In genomic region chr10:114538544-114538906, GRCh38 we compare ENCODE assay signal across 8 cellular contexts.
DNase-seq lines count a peak whose midpoint lies in the region; ATAC-seq, FAIRE-seq and TF ChIP-seq lines count a peak whose summit lies in the region.

No MANE protein-coding gene starts in this region.

- TF ChIP-seq CTCF in cardiac muscle cell (IDR thresholded peaks at IDR 0.05; ENCODE audit: low read depth, low read length) (no peak), thyroid gland (IDR thresholded peaks at IDR 0.05) (no peak)

- POLR2A ChIA-PET in activated CD4-positive, alpha-beta memory T cell treated with anti-CD3 and anti-CD28 coated beads for 36 hours (lab: Charles Lee), result interaction anchor here (1.3 kb wide), 1 partner anchor 11 kb away, joined by 4 read pairs; no protein-coding TSS in a partner anchor

- peak in 1 of 2 donors; percentile 74 for TF ChIP-seq POLR2A in thyroid gland (IDR thresholded peaks at IDR 0.05)

- peaks cover 62% of the 10 kb centered on the region for H3K4me1 Mint-ChIP-seq in activated CD4-positive, alpha-beta memory T cell treated with anti-CD3 and anti-CD28 coated beads for 36 hours (ENCODE audit: low read depth)

- H3K4me3 Mint-ChIP-seq in activated CD4-positive, alpha-beta memory T cell treated with anti-CD3 and anti-CD28 coated beads for 36 hours, result peak overlapping the region; percentile 56

- 39 to 54% methylated on average over 9 of the region's 9 CpGs for WGBS in thyroid gland, 2 donors

- intact Hi-C loops in Right ventricle myocardium superior (cut with DNase I), result no loop called here
- intact Hi-C loops in activated CD4-positive, alpha-beta memory T cell treated with anti-CD3 and anti-CD28 coated beads for 36 hours (cut with micrococcal nuclease), result no loop called here
- intact Hi-C loops in thyroid gland (cut with DNase I), result no loop called here

- H3K27ac ChIP-seq in cardiac muscle cell (peak overlapping the region; percentile 8), iPS-18a (ENCODE audit: low read length) (no peak overlapping the region), thyroid gland (peak overlapping the region; percentile 10 to 78 (median 63))

- no peak overlapping the region for H3K4me3 ChIP-seq in cardiac muscle cell
- peak overlapping the region; percentile 34 for H3K4me3 ChIP-seq in iPS-18a (ENCODE audit: low read length)
- H3K4me3 ChIP-seq in thyroid gland (replicated peaks in 1 of 3), result no peak overlapping the region

- peaks cover 4% of the 10 kb centered on the region for H3K4me1 ChIP-seq in cardiac muscle cell (ENCODE audit: low read depth)
- H3K4me1 ChIP-seq in iPS-18a (ENCODE audit: control insufficient read depth, low read depth, low read length), result peaks cover 24% of the 10 kb centered on the region
- H3K4me1 ChIP-seq in thyroid gland, result peaks cover 12 to 14% of the 10 kb centered on the region in 2 donors

- CTCF ChIA-PET in activated CD4-positive, alpha-beta memory T cell treated with anti-CD3 and anti-CD28 coated beads for 36 hours (lab: Charles Lee), result interaction anchor here (2.0 to 6.5 kb wide), 2 partner anchors 12 to 67 kb away, joined by 7 to 74 read pairs; no protein-coding TSS in a partner anchor

- no peaks in the 10 kb centered on the region for H3K36me3 Mint-ChIP-seq in activated CD4-positive, alpha-beta memory T cell treated with anti-CD3 and anti-CD28 coated beads for 36 hours

- no peaks in the 10 kb centered on the region for H3K27me3 Mint-ChIP-seq in activated CD4-positive, alpha-beta memory T cell treated with anti-CD3 and anti-CD28 coated beads for 36 hours

- H3K36me3 ChIP-seq in cardiac muscle cell, result peaks cover 8% of the 10 kb centered on the region
- H3K36me3 ChIP-seq in iPS-18a (ENCODE audit: control insufficient read depth, low read depth, low read length), result no peaks in the 10 kb centered on the region
- no peaks in the 10 kb centered on the region for H3K36me3 ChIP-seq in thyroid gland

- FAIRE-seq in GM19239 (lab: Jason Lieb, UNC), result no peak

- peak overlapping the region; percentile 80 for H3K27ac Mint-ChIP-seq in activated CD4-positive, alpha-beta memory T cell treated with anti-CD3 and anti-CD28 coated beads for 36 hours

- H3K9ac ChIP-seq in iPS-18a (ENCODE audit: low read length), result no peak overlapping the region

- DNase-seq in cardiac muscle cell (ENCODE audit: low read depth in 1 of 2, low spot score in 1 of 2) (no peak), Right ventricle myocardium superior (no peak), thyroid gland (peak; percentile 83 to 89), GM19239 (ENCODE audit: insufficient read length, low spot score) (no peak), NCI-H1417 (lab: John Stamatoyannopoulos, UW) (no peak)
- peak; percentile 82 for DNase-seq in activated CD4-positive, alpha-beta memory T cell treated with anti-CD3 and anti-CD28 coated beads for 36 hours

- H3K9me3 Mint-ChIP-seq in activated CD4-positive, alpha-beta memory T cell treated with anti-CD3 and anti-CD28 coated beads for 36 hours, result peaks cover 3% of the 10 kb centered on the region

- H3K9me3 ChIP-seq in cardiac muscle cell (ENCODE audit: low read depth), result no peaks in the 10 kb centered on the region
- H3K9me3 ChIP-seq in iPS-18a (ENCODE audit: control insufficient read depth, low read depth, low read length), result no peaks in the 10 kb centered on the region
- H3K9me3 ChIP-seq in thyroid gland, result no peaks in the 10 kb centered on the region

- ATAC-seq in Right ventricle myocardium superior (ENCODE audit: poor library complexity) (no peak), HG02571 (IDR thresholded peaks at IDR 0.05; ENCODE audit: unreplicated experiment) (no peak)

- H3K27me3 ChIP-seq in cardiac muscle cell (no peaks in the 10 kb centered on the region), iPS-18a (ENCODE audit: control insufficient read depth, insufficient read depth, low read length) (peaks cover 23% of the 10 kb centered on the region), thyroid gland (no peaks in the 10 kb centered on the region)

Comparison
In these comparisons a context has a peak if more than half of its experiments do, and no peak if none do; other contexts are left out.
1. DNase-seq: peak in activated CD4-positive, alpha-beta memory T cell treated with anti-CD3 and anti-CD28 coated beads for 36 hours (single experiment) and thyroid gland (2 of 2); none in cardiac muscle cell (0 of 2), Right ventricle myocardium superior (single experiment), GM19239 (single experiment) and NCI-H1417 (0 of 3).